Comparison of ENCODE assay signal across 16 cellular contexts in genomic region chr6:129454482-129454881, GRCh38.
DNase-seq lines count a peak whose midpoint lies in the region; ATAC-seq and FAIRE-seq lines count a peak whose summit lies in the region.
"Had no signal": no experiment of that assay in that cellular context is flagged by ENCODE, and none has a peak within 500 bp of the region (broad histone marks: within the 10 kb centered on the region; RNA-seq: fewer than 3 reads in every experiment).

No MANE protein-coding gene starts in this region.

- peaks cover 5% of the 10 kb centered on the region for H3K9me3 Mint-ChIP-seq in activated naive CD8-positive, alpha-beta T cell (ENCODE audit: low read depth)
- H3K9me3 Mint-ChIP-seq in activated naive CD8-positive, alpha-beta T cell treated with anti-CD3 and anti-CD28 coated beads for 36 hours, result peaks cover 5% of the 10 kb centered on the region
- H3K9me3 Mint-ChIP-seq in activated naive CD8-positive, alpha-beta T cell treated with anti-CD3 and anti-CD28 coated beads, Interleukin-2, amount 50 U/mL, for 24 hours, result peaks cover 6% of the 10 kb centered on the region

- no peak for FAIRE-seq in frontal cortex (lab: Jason Lieb, UNC)

- H3K4me3 Mint-ChIP-seq in activated naive CD8-positive, alpha-beta T cell, result no peak overlapping the region
- H3K4me3 Mint-ChIP-seq in activated naive CD8-positive, alpha-beta T cell treated with anti-CD3 and anti-CD28 coated beads for 36 hours, result no peak overlapping the region
- no peak overlapping the region for H3K4me3 Mint-ChIP-seq in activated naive CD8-positive, alpha-beta T cell treated with anti-CD3 and anti-CD28 coated beads, Interleukin-2, amount 50 U/mL, for 24 hours

- DNase-seq in activated naive CD8-positive, alpha-beta T cell treated with anti-CD3 and anti-CD28 coated beads for 36 hours, result no peak
- peak; percentile 70 to 89 for DNase-seq in NOMO-1 (lab: John Stamatoyannopoulos, UW; ENCODE audit: unreplicated experiment in 2 of 2)
- DNase-seq in activated naive CD8-positive, alpha-beta T cell treated with anti-CD3 and anti-CD28 coated beads, Interleukin-2, amount 50 U/mL, for 24 hours, result no peak
- DNase-seq in frontal cortex (ENCODE audit: low spot score in 2 of 2), result no peak
- no peak for DNase-seq in activated naive CD4-positive, alpha-beta T cell treated with Interleukin-2 at 50 U/mL for 16 hours
- DNase-seq in activated effector memory CD4-positive, alpha-beta T cell treated with anti-CD3 and anti-CD28 coated beads, Interleukin-2, amount 50 U/mL, for 16 hours, result no peak
- DNase-seq: Caco-2, GOT3, NCI-H1417, NCI-H1930, NCI-H69, Peyer's patch, SK-N-SH had no signal

- peak overlapping the region; percentile 34 for H3K27ac Mint-ChIP-seq in activated naive CD8-positive, alpha-beta T cell
- no peak overlapping the region for H3K27ac Mint-ChIP-seq in activated naive CD8-positive, alpha-beta T cell treated with anti-CD3 and anti-CD28 coated beads for 36 hours
- peak overlapping the region; percentile 48 for H3K27ac Mint-ChIP-seq in activated naive CD8-positive, alpha-beta T cell treated with anti-CD3 and anti-CD28 coated beads, Interleukin-2, amount 50 U/mL, for 24 hours

- peaks cover 7% of the 10 kb centered on the region for H3K36me3 Mint-ChIP-seq in activated naive CD8-positive, alpha-beta T cell
- peaks cover 3% of the 10 kb centered on the region for H3K36me3 Mint-ChIP-seq in activated naive CD8-positive, alpha-beta T cell treated with anti-CD3 and anti-CD28 coated beads for 36 hours
- H3K36me3 Mint-ChIP-seq in activated naive CD8-positive, alpha-beta T cell treated with anti-CD3 and anti-CD28 coated beads, Interleukin-2, amount 50 U/mL, for 24 hours (ENCODE audit: low read depth), result no peaks in the 10 kb centered on the region

- ATAC-seq in activated naive CD8-positive, alpha-beta T cell treated with anti-CD3 and anti-CD28 coated beads, Interleukin-2, amount 50 U/mL, for 24 hours, result no peak
- ATAC-seq in HG03460 (IDR thresholded peaks at IDR 0.05; ENCODE audit: unreplicated experiment), result no peak
- ATAC-seq: Right ventricle myocardium inferior had no signal

- H3K4me1 Mint-ChIP-seq in activated naive CD8-positive, alpha-beta T cell (ENCODE audit: low read depth), result peaks cover 45% of the 10 kb centered on the region
- H3K4me1 Mint-ChIP-seq in activated naive CD8-positive, alpha-beta T cell treated with anti-CD3 and anti-CD28 coated beads for 36 hours, result peaks cover 37% of the 10 kb centered on the region
- peaks cover 61% of the 10 kb centered on the region for H3K4me1 Mint-ChIP-seq in activated naive CD8-positive, alpha-beta T cell treated with anti-CD3 and anti-CD28 coated beads, Interleukin-2, amount 50 U/mL, for 24 hours

- H3K27me3 Mint-ChIP-seq in activated naive CD8-positive, alpha-beta T cell, result no peaks in the 10 kb centered on the region
- H3K27me3 Mint-ChIP-seq in activated naive CD8-positive, alpha-beta T cell treated with anti-CD3 and anti-CD28 coated beads for 36 hours, result no peaks in the 10 kb centered on the region
- H3K27me3 Mint-ChIP-seq in activated naive CD8-positive, alpha-beta T cell treated with anti-CD3 and anti-CD28 coated beads, Interleukin-2, amount 50 U/mL, for 24 hours, result no peaks in the 10 kb centered on the region

Comparison
In these comparisons a context has a peak if more than half of its experiments do, and no peak if none do; other contexts are left out.
1. DNase-seq: peak in NOMO-1 (2 of 2); none in activated naive CD8-positive, alpha-beta T cell treated with anti-CD3 and anti-CD28 coated beads for 36 hours (single experiment), activated naive CD8-positive, alpha-beta T cell treated with anti-CD3 and anti-CD28 coated beads, Interleukin-2, amount 50 U/mL, for 24 hours (single experiment), frontal cortex (0 of 2), activated naive CD4-positive, alpha-beta T cell treated with Interleukin-2 at 50 U/mL for 16 hours (single experiment) and activated effector memory CD4-positive, alpha-beta T cell treated with anti-CD3 and anti-CD28 coated beads, Interleukin-2, amount 50 U/mL, for 16 hours (single experiment).